In genomic region chr6:30787954-30788353, GRCh38 we compare ENCODE assay signal across 8 cellular contexts. TPM values are rescaled to one million over a fixed set of nuclear protein-coding genes. Genes with fewer than 3 reads are reported as not detected.
DNase-seq lines count a peak whose midpoint lies in the region; ATAC-seq and TF ChIP-seq lines count a peak whose summit lies in the region.
"Had no signal": no experiment of that assay in that cellular context is flagged by ENCODE, and none has a peak within 500 bp of the region (broad histone marks: within the 10 kb centered on the region; RNA-seq: fewer than 3 reads in every experiment).

No MANE protein-coding gene starts in this region.

- H3K27ac ChIP-seq in caudate nucleus (ENCODE audit: low read depth, low read length) (peak overlapping the region; percentile 9), sigmoid colon (peak overlapping the region in 3 of 4 donors; percentile 58 to 79 (median 70))

- H3K36me3 ChIP-seq in sigmoid colon = no peaks in the 10 kb centered on the region

- peak in 1 of 4 donors; percentile 36 for TF ChIP-seq EP300 in sigmoid colon (IDR thresholded peaks at IDR 0.05)

- H3K4me1 ChIP-seq in sigmoid colon = peaks cover 0 to 19% (median 17%) of the 10 kb centered on the region in 4 donors

- peak; percentile 46 for DNase-seq in GM04503 (ENCODE audit: low read depth)
- peak; percentile 97 for DNase-seq in NOMO-1 treated with DMSO at 0.1 percent for 48 hours (lab: John Stamatoyannopoulos, UW; ENCODE audit: unreplicated experiment)
- no peak for DNase-seq in caudate nucleus (lab: John Stamatoyannopoulos, UW)
- peak; percentile 64 for DNase-seq in sigmoid colon
- no peak for DNase-seq in NCI-H2227 treated with DMSO at 0.1 percent for 48 hours (lab: John Stamatoyannopoulos, UW)
- DNase-seq: anterior cingulate cortex had no signal

- TF ChIP-seq CTCF in sigmoid colon (IDR thresholded peaks at IDR 0.05) = no peak

- no peaks in the 10 kb centered on the region for H3K27me3 ChIP-seq in sigmoid colon

- no peak for TF ChIP-seq POLR2A in sigmoid colon (IDR thresholded peaks at IDR 0.05)

- ATAC-seq in HG03520 (IDR thresholded peaks at IDR 0.05; ENCODE audit: unreplicated experiment) (no peak), GM18502 (IDR thresholded peaks at IDR 0.05; ENCODE audit: poor library complexity, unreplicated experiment) (no peak)

- H3K4me3 ChIP-seq in sigmoid colon = no peak overlapping the region

- H3K9me3 ChIP-seq in sigmoid colon = no peaks in the 10 kb centered on the region

- WGBS in sigmoid colon, 2 donors = 42 to 51% methylated on average over 5 of the region's 5 CpGs

- intact Hi-C loops in sigmoid colon (cut with DNase I) = loop anchor here (5.0 kb wide), 1 partner anchor 34 kb away; no protein-coding TSS in a partner anchor

RNA-seq across cellular contexts. Expression of gene IER3, which starts 43.6 kb away (rescaled TPM):
- total RNA-seq in sigmoid colon = 10 to 100 TPM; 20.1 to 65.3 (median 21.9) TPM
- polyA plus RNA-seq in sigmoid colon = 100 to 1,000 TPM; 133 to 193 (median 153) TPM

RNA-seq across cellular contexts. Expression of gene FLOT1, which starts 45.5 kb away (rescaled TPM):
- total RNA-seq in sigmoid colon = 100 to 1,000 TPM; 141 to 206 (median 160) TPM
- 100 to 1,000 TPM; 174 to 194 (median 188) TPM for polyA plus RNA-seq in sigmoid colon

Comparison
In these comparisons a context has a peak if more than half of its experiments do, and no peak if none do; other contexts are left out.
1. DNase-seq: peak in GM04503 (single experiment), NOMO-1 treated with DMSO at 0.1 percent for 48 hours (single experiment) and sigmoid colon (single experiment); none in caudate nucleus (0 of 61) and NCI-H2227 treated with DMSO at 0.1 percent for 48 hours (single experiment).